In the genomic region with DNA sequence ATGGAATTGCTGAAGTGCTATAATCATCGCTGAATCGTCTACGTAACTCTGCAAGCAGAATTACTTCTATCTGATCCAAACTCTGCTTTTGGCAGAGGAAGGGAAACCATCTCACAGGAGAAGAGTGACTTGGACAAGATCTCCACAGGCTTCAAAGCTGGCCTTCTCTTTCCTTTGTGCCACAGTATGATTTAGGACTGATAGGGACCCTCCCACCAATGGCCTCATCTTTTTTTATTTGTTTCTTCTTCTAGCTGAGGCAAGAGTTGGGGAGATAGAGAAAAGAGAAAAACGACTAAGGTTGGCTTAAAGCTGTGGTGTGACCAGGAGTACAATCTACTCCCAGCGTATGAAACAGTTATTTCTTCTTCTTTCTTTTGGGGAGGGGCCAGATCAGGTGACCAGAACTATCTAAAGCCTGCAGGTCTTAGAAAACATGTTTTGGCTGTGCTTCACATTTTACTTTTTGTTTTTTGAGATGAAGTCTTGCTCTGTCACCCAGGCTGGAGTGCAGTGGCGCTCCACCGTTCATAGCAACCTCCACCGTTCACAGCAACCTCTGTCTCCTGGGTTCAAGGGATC, we compare ENCODE assay signal across 38 cellular contexts. TPM values are rescaled to one million over a fixed set of nuclear protein-coding genes. Genes with fewer than 3 reads are reported as not detected.
"Had no signal": no experiment of that assay in that cellular context is flagged by ENCODE, and none has a peak within 500 bp of the region (broad histone marks: within the 10 kb centered on the region; RNA-seq: fewer than 3 reads in every experiment).

No MANE protein-coding gene starts in this region.

- H3K27ac ChIP-seq: ascending aorta, cardiac muscle cell, PC-9, RWPE1, WERI-Rb-1 had no signal

- H3K36me3 Mint-ChIP-seq: activated naive CD4-positive, alpha-beta T cell treated with anti-CD3 and anti-CD28 coated beads, Interleukin-2, amount 10 ng/mL, durations not matched to agents 7 days and 5 days had no signal

- H3K27me3 ChIP-seq: ascending aorta, cardiac muscle cell, MG63 had no signal

- H3K4me1 Mint-ChIP-seq: T-helper 17 cell had no signal

- H3K4me2 ChIP-seq: PC-9 had no signal

- H3K9me3 ChIP-seq: ascending aorta, MG63 had no signal

- H3K27ac Mint-ChIP-seq: activated CD4-positive, alpha-beta memory T cell treated with anti-CD3 and anti-CD28 coated beads, Interleukin-2, amount 10 ng/mL, durations not matched to agents 7 days and 5 days; activated CD8-positive, alpha-beta memory T cell treated with anti-CD3 and anti-CD28 coated beads, Interleukin-2, amount 10 ng/mL, durations not matched to agents 7 days and 5 days; activated naive CD4-positive, alpha-beta T cell treated with anti-CD3 and anti-CD28 coated beads, Interleukin-2, amount 10 ng/mL, durations not matched to agents 7 days and 5 days; activated naive CD8-positive, alpha-beta T cell; T-cell; T-helper 17 cell had no signal

- H3K4me3 ChIP-seq: ascending aorta, cardiac muscle cell, MG63, PC-9 had no signal

- H3K36me3 ChIP-seq: cardiac muscle cell had no signal

- H3K4me3 Mint-ChIP-seq: activated CD4-positive, alpha-beta memory T cell treated with anti-CD3 and anti-CD28 coated beads, Interleukin-2, amount 10 ng/mL, durations not matched to agents 7 days and 5 days; activated CD8-positive, alpha-beta memory T cell treated with anti-CD3 and anti-CD28 coated beads, Interleukin-2, amount 10 ng/mL, durations not matched to agents 7 days and 5 days; activated naive CD4-positive, alpha-beta T cell treated with anti-CD3 and anti-CD28 coated beads, Interleukin-2, amount 10 ng/mL, durations not matched to agents 7 days and 5 days; activated naive CD8-positive, alpha-beta T cell; T-cell; T-helper 17 cell had no signal

- ATAC-seq: Right ventricle myocardium inferior, SK-N-SH treated with all-trans-retinoic acid at 6 μM for 48 hours, T-helper 17 cell had no signal

- H3K9me3 Mint-ChIP-seq: activated CD4-positive, alpha-beta memory T cell treated with anti-CD3 and anti-CD28 coated beads, Interleukin-2, amount 10 ng/mL, durations not matched to agents 7 days and 5 days; activated naive CD4-positive, alpha-beta T cell treated with anti-CD3 and anti-CD28 coated beads, Interleukin-2, amount 10 ng/mL, durations not matched to agents 7 days and 5 days; T-cell had no signal

- H3K4me1 ChIP-seq: ascending aorta had no signal

- H3K27me3 Mint-ChIP-seq: activated CD4-positive, alpha-beta memory T cell treated with anti-CD3 and anti-CD28 coated beads, Interleukin-2, amount 10 ng/mL, durations not matched to agents 7 days and 5 days; activated CD8-positive, alpha-beta memory T cell treated with anti-CD3 and anti-CD28 coated beads, Interleukin-2, amount 10 ng/mL, durations not matched to agents 7 days and 5 days; activated naive CD4-positive, alpha-beta T cell treated with anti-CD3 and anti-CD28 coated beads, Interleukin-2, amount 10 ng/mL, durations not matched to agents 7 days and 5 days; activated naive CD8-positive, alpha-beta T cell; T-cell had no signal

- DNase-seq: activated CD4-positive, alpha-beta memory T cell treated with anti-CD3 and anti-CD28 coated beads, Interleukin-2, amount 10 ng/mL, durations not matched to agents 7 days and 5 days; activated CD4-positive, alpha-beta T cell treated with anti-CD3 and anti-CD28 coated beads for 1 hour; activated CD4-positive, alpha-beta T cell treated with anti-CD3 and anti-CD28 coated beads for 48 hours; activated CD4-positive, CD25-positive, alpha-beta regulatory T cell; activated CD8-positive, alpha-beta memory T cell treated with anti-CD3 and anti-CD28 coated beads for 24 hours; activated CD8-positive, alpha-beta memory T cell treated with anti-CD3 and anti-CD28 coated beads, Interleukin-2, amount 10 ng/mL, durations not matched to agents 7 days and 5 days; activated CD8-positive, alpha-beta memory T cell treated with anti-CD3 and anti-CD28 coated beads, Interleukin-2, amount 50 U/mL, for 48 hours; activated effector memory CD4-positive, alpha-beta T cell treated with Interleukin-2 at 50 U/mL for 16 hours; activated naive CD4-positive, alpha-beta T cell treated with anti-CD3 and anti-CD28 coated beads, Interleukin-2, amount 10 ng/mL, durations not matched to agents 7 days and 5 days; activated T-cell treated with anti-CD3 and anti-CD28 coated beads, Interleukin-2, amount 50 U/mL, for 48 hours; amygdala; Kasumi-1; KBM-7; MG63; NCI-H1048; NCI-H1436 treated with DMSO at 0.1 percent for 48 hours; NCI-H1694 treated with DMSO at 0.1 percent for 48 hours; NCI-H2029 treated with DMSO at 0.1 percent for 48 hours; NCI-H2107; NCI-H2171; NCI-H510A; NCI-H526; NCI-H748 treated with DMSO at 0.1 percent for 48 hours; NK-92 treated with Interleukin-12 subunit alpha and Interleukin-12 subunit beta, amount 100 ng/mL, for 24 hours; PC-9; SIG-M5; T-cell; T-helper 17 cell; T-helper 9 cell; WERI-Rb-1 had no signal

RNA-seq across cellular contexts. Expression of a gene that starts 40.8 kb away (rescaled TPM):
- total RNA-seq: activated CD4-positive, alpha-beta memory T cell treated with anti-CD3 and anti-CD28 coated beads, Interleukin-2, amount 10 ng/mL, durations not matched to agents 7 days and 5 days; activated CD8-positive, alpha-beta memory T cell treated with anti-CD3 and anti-CD28 coated beads, Interleukin-2, amount 10 ng/mL, durations not matched to agents 7 days and 5 days; ascending aorta; cardiac muscle cell; PC-9; Right ventricle myocardium inferior; SK-MEL-5; T-cell; T-helper 17 cell had no signal
- polyA plus RNA-seq: adipose tissue, cardiac muscle cell had no signal
